In the genomic region with DNA sequence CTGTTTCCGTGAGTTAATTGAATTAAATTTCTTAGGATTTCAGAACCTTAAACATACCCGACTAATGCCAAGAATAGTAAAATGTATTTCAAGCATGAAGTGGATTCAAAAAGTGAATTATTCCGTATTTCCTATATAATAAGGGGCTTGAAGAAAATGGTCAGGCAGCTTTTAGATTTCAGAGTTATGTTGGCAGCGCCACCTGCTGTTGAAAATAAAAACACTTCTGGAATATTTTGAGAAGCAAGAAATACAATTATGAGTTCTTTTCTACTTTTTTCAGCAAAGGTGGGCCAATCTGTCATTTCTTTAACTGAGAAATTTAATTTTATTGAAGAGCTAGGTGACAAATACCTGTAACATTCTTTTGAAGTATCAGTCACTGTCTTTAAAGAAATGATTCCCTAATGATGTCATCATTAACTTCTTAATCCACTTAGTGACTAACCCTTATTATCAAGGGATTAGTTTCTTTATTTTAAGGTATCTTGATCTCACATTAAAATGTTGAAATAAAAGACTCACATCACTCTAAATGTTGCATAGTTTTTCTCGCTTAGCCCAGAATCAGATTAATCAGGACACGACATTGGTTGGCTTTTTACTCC, we compare ENCODE assay signal across 1 cellular context.
TF ChIP-seq lines count a peak whose summit lies in the region.

No MANE protein-coding gene starts in this region.

TF ChIP-seq in GM12878, 131 proteins besides CTCF, POLR2A, EP300 and RAD21 (continued from another document):
- TF ChIP-seq ATF7 (IDR thresholded peaks at IDR 0.05; ENCODE audit: low read depth) (peak; percentile 71), POLR2AphosphoS5 (IDR thresholded peaks at IDR 0.05; ENCODE audit: low read length) (no peak), SMC3 (IDR thresholded peaks at IDR 0.05; ENCODE audit: borderline replicate concordance, low read length) (peak; percentile 65; the same call in 1 of the 2 replicates), SRF (IDR thresholded peaks at IDR 0.05; ENCODE audit: low read depth in 2 of 2, low read length in 2 of 2) (no peak), MEF2B (IDR thresholded peaks at IDR 0.05; ENCODE audit: partially characterized antibody, poor library complexity, severe bottlenecking) (no peak)
- TF ChIP-seq, protein P1, sequence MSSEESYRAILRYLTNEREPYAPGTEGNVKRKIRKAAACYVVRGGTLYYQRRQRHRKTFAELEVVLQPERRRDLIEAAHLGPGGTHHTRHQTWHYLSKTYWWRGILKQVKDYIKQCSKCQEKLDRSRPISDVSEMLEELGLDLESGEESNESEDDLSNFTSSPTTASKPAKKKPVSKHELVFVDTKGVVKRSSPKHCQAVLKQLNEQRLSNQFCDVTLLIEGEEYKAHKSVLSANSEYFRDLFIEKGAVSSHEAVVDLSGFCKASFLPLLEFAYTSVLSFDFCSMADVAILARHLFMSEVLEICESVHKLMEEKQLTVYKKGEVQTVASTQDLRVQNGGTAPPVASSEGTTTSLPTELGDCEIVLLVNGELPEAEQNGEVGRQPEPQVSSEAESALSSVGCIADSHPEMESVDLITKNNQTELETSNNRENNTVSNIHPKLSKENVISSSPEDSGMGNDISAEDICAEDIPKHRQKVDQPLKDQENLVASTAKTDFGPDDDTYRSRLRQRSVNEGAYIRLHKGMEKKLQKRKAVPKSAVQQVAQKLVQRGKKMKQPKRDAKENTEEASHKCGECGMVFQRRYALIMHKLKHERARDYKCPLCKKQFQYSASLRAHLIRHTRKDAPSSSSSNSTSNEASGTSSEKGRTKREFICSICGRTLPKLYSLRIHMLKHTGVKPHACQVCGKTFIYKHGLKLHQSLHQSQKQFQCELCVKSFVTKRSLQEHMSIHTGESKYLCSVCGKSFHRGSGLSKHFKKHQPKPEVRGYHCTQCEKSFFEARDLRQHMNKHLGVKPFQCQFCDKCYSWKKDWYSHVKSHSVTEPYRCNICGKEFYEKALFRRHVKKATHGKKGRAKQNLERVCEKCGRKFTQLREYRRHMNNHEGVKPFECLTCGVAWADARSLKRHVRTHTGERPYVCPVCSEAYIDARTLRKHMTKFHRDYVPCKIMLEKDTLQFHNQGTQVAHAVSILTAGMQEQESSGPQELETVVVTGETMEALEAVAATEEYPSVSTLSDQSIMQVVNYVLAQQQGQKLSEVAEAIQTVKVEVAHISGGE (CRISPR knock-in tag; IDR thresholded peaks at IDR 0.05): no peak
